In genomic region chr1:65948609-65949229, GRCh38 we compare ENCODE assay signal across 9 cellular contexts.
DNase-seq lines count a peak whose midpoint lies in the region; ATAC-seq, FAIRE-seq and TF ChIP-seq lines count a peak whose summit lies in the region.
"Had no signal": no experiment of that assay in that cellular context is flagged by ENCODE, and none has a peak within 500 bp of the region (broad histone marks: within the 10 kb centered on the region; RNA-seq: fewer than 3 reads in every experiment).

No MANE protein-coding gene starts in this region.

- H3K36me3 ChIP-seq in H1 (ENCODE audit: control insufficient read depth in 2 of 4, insufficient read depth in 4 of 4, low read length in 3 of 4), result no peaks in the 10 kb centered on the region

- no peaks in the 10 kb centered on the region for H4K20me1 ChIP-seq in H1 (replicated peaks in 1 of 2; ENCODE audit: control insufficient read depth in 1 of 2, insufficient read depth in 2 of 2, low read length in 2 of 2)

- no peak overlapping the region for H2AK5ac ChIP-seq in H1 (ENCODE audit: low read depth, low read length)

- H3K9me3 ChIP-seq in H1 (ENCODE audit: insufficient read depth in 2 of 2, low read depth in 1 of 2, low read length in 1 of 2), result no peaks in the 10 kb centered on the region
- H3K9me3 ChIP-seq: testis had no signal

- no peaks in the 10 kb centered on the region for H3K4me1 ChIP-seq in H1 (replicated peaks in 1 of 4; ENCODE audit: control insufficient read depth in 3 of 4, insufficient read depth in 4 of 4, low read length in 3 of 4)
- H3K4me1 ChIP-seq: testis had no signal

- no peak overlapping the region for H2BK15ac ChIP-seq in H1 (ENCODE audit: low read length)

- peak; percentile 49 for DNase-seq in NCI-H226
- DNase-seq in H1 (ENCODE audit: low read depth in 1 of 2, low spot score in 2 of 2), result no peak
- DNase-seq in retinal pigment epithelial cell (ENCODE audit: low read depth), result no peak
- no peak for DNase-seq in activated naive CD4-positive, alpha-beta T cell treated with Interleukin-2 at 50 U/mL for 16 hours
- no peak for DNase-seq in SKM-1 treated with dmso at 0.1 percent for 144 hours (lab: John Stamatoyannopoulos, UW; ENCODE audit: unreplicated experiment)
- DNase-seq: testis had no signal

- POLR2A ChIA-PET in H1 (lab: Charles Lee; ENCODE audit: partially characterized antibody), result no interaction called here

- no peaks in the 10 kb centered on the region for H3K27me3 ChIP-seq in H1 (replicated peaks in 1 of 4; ENCODE audit: control insufficient read depth in 3 of 4, extremely low read depth in 1 of 4, insufficient read depth in 3 of 4, low read length in 3 of 4)
- H3K27me3 ChIP-seq: testis had no signal

- H3K79me2 ChIP-seq in H1 (ENCODE audit: control insufficient read depth in 1 of 2, insufficient read depth in 2 of 2, low read length in 2 of 2), result no peaks in the 10 kb centered on the region

- TF ChIP-seq EP300 in H1 (IDR thresholded peaks at IDR 0.05; ENCODE audit: borderline replicate concordance in 1 of 2, low read depth in 2 of 2, low read length in 2 of 2), result no peak

- ATAC-seq in GM18870 (IDR thresholded peaks at IDR 0.05; ENCODE audit: unreplicated experiment) (peak; percentile 80), GM18511 (IDR thresholded peaks at IDR 0.05; ENCODE audit: unreplicated experiment) (no peak), HG03025 (IDR thresholded peaks at IDR 0.05; ENCODE audit: low FRiP score, unreplicated experiment) (no peak)

- H4K8ac ChIP-seq in H1 (ENCODE audit: extremely low read depth, insufficient read depth, low read length), result no peak overlapping the region

- H4K5ac ChIP-seq in H1 (ENCODE audit: insufficient read length, low read depth, low read length), result no peak overlapping the region

- no peak overlapping the region; the same call in 1 of the 2 replicates for H2AFZ ChIP-seq in H1 (ENCODE audit: low read length)

- CTCF ChIA-PET in H1 (lab: Charles Lee; ENCODE audit: partially characterized antibody), result no interaction called here

- no peak overlapping the region for H2BK120ac ChIP-seq in H1 (replicated peaks; ENCODE audit: low read depth, low read length)

- no peak for FAIRE-seq in H1 (lab: Jason Lieb, UNC)

- H3K79me1 ChIP-seq in H1 (ENCODE audit: low read depth, low read length), result no peaks in the 10 kb centered on the region

- H4K91ac ChIP-seq in H1 (replicated peaks; ENCODE audit: insufficient read length, low read length), result no peak overlapping the region

- H2BK20ac ChIP-seq in H1 (ENCODE audit: low read length), result no peak overlapping the region

- H3K56ac ChIP-seq in H1 (replicated peaks; ENCODE audit: insufficient read length, low read depth, low read length), result no peak overlapping the region

- no peak overlapping the region for H3K14ac ChIP-seq in H1 (ENCODE audit: insufficient read length)

- H3K4me3 ChIP-seq in H1 (ENCODE audit: extremely low read depth in 1 of 4, insufficient read depth in 2 of 4, low read depth in 3 of 4, low read length in 4 of 4) (no peak overlapping the region), retinal pigment epithelial cell (ENCODE audit: low read length) (no peak overlapping the region)
- H3K4me3 ChIP-seq: testis had no signal

- no peak for TF ChIP-seq POLR2A in H1 (IDR thresholded peaks at IDR 0.05; ENCODE audit: control extremely low read depth in 1 of 2, low read depth in 2 of 2, low read length in 2 of 2)

- no peak overlapping the region for H3K4ac ChIP-seq in H1 (replicated peaks; ENCODE audit: insufficient read length, low read depth, low read length)

- TF ChIP-seq CTCF in H1 (IDR thresholded peaks at IDR 0.05; ENCODE audit: control extremely low read depth in 1 of 3, insufficient read depth in 1 of 3, low read depth in 1 of 3, low read length in 3 of 3) (peak in 1 of 3 experiments; percentile 8; a peak in 1 of 4 replicates), retinal pigment epithelial cell (conservative IDR thresholded peaks at IDR 0.05; ENCODE audit: low read depth, low read length) (peak; percentile 26)

- no peak overlapping the region for H3K27ac ChIP-seq in H1 (ENCODE audit: low read depth, low read length)
- H3K27ac ChIP-seq: testis had no signal

- no peak overlapping the region for H2BK12ac ChIP-seq in H1 (ENCODE audit: low read depth, low read length)

- H3K23ac ChIP-seq in H1 (ENCODE audit: insufficient read length), result no peak overlapping the region

- no peak overlapping the region for H3K9ac ChIP-seq in H1 (replicated peaks in 1 of 4; ENCODE audit: extremely low read depth in 1 of 4, low read depth in 3 of 4, low read length in 3 of 4)

- WGBS in H1 (ENCODE audit: extremely low coverage in 1 of 2, insufficient coverage in 1 of 2, insufficient read length in 1 of 2, insufficient replicate concordance in 2 of 2, low coverage in 1 of 2, low lambda C conversion rate in 2 of 2, missing lambda C conversion rate in 1 of 2), 2 experiments, result 89% methylated on average over 7 of the region's 7 CpGs; no CpG with 5 or more reads in 1 of the 2 experiments

- H3K23me2 ChIP-seq in H1 (ENCODE audit: low read depth, low read length), result no peaks in the 10 kb centered on the region

- H3K4me2 ChIP-seq in H1 (ENCODE audit: insufficient read depth in 1 of 2, low read depth in 2 of 2, low read length in 2 of 2), result no peak overlapping the region

- no peak overlapping the region for H3K18ac ChIP-seq in H1 (ENCODE audit: extremely low read depth, low read length)

- TF ChIP-seq RAD21 in H1 (IDR thresholded peaks at IDR 0.05 in 1 of 2, conservative IDR thresholded peaks at IDR 0.05 in 1 of 2; ENCODE audit: low read depth in 2 of 2, low read length in 2 of 2), result peak; percentile 59 to 68

- no peak overlapping the region for H2BK5ac ChIP-seq in H1 (ENCODE audit: low read depth, low read length)

TF ChIP-seq in H1, 55 proteins besides CTCF, POLR2A, EP300 and RAD21:
- no peak for TF ChIP-seq CTBP2 (IDR thresholded peaks at IDR 0.05; ENCODE audit: borderline replicate concordance, insufficient read depth, insufficient read length, low read length)
- TF ChIP-seq BACH1 (IDR thresholded peaks at IDR 0.05; ENCODE audit: low read length), result peak; percentile 60; the same call in 1 of the 2 replicates
TF ChIP-seq in H1: peak in this region for 1.
